In the genomic region with DNA sequence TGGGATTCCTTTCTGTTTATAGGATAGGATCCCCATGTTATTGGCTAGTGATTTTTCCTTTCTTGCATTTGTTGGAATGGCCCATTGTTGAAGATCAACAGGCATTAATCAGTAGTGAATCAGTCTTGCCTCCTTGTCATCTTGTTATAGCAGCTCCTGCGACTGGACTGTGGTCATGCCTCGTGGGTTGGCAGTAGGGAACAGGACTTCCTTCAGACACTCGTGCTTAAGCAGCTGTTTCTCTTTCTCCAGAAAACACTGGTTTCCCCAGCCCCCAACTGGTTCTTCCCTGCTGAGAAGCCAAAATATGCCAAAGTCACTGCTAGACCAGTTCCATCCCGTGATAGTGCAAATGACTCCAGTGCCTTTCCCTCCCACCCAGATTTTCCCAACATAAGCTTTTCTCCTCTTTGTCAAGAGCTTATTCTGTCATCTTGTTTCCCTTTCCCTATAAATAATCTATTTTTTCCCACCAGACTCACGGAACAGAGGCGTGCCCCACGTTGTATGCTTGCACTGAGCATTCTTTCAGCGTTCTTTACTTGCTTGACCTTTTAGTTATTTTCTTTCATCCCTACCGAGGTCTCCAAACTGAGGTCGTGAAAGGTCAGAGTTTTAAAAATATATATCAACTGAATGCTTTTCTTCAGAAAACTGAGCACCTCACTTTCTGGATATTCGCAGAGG, we compare ENCODE assay signal across 10 cellular contexts.
DNase-seq lines count a peak whose midpoint lies in the region; ATAC-seq and TF ChIP-seq lines count a peak whose summit lies in the region.
"Had no signal": no experiment of that assay in that cellular context is flagged by ENCODE, and none has a peak within 500 bp of the region (broad histone marks: within the 10 kb centered on the region; RNA-seq: fewer than 3 reads in every experiment).

No MANE protein-coding gene starts in this region.

- H3K4me3 ChIP-seq in GM23338, result no peak overlapping the region
- H3K4me3 ChIP-seq in smooth muscle cell, result no peak overlapping the region

- H3K4me1 ChIP-seq in GM23338 (ENCODE audit: insufficient read depth) (peaks cover 24% of the 10 kb centered on the region), smooth muscle cell (ENCODE audit: low read depth) (peaks cover 48% of the 10 kb centered on the region)

- 17% methylated on average over 11 of the region's 11 CpGs for WGBS in smooth muscle cell (ENCODE audit: low lambda C conversion rate)

- DNase-seq in GM23338 (ENCODE audit: low spot score) (peak; percentile 35), astrocyte of the hippocampus (ENCODE audit: low read depth, low spot score) (peak; percentile 81), iris pigment epithelial cell (ENCODE audit: low read depth) (peak; percentile 71), smooth muscle cell (lab: John Stamatoyannopoulos, UW; ENCODE audit: unreplicated experiment) (no peak), cerebellar nuclear complex (lab: John Stamatoyannopoulos, UW) (no peak), 8988T (no peak)
- DNase-seq: activated effector memory CD4-positive, alpha-beta T cell treated with Interleukin-2 at 50 U/mL for 16 hours; NCI-H146 had no signal

- H3K36me3 Mint-ChIP-seq in GM23338 (ENCODE audit: low read depth), result no peaks in the 10 kb centered on the region

- H2AFZ ChIP-seq in GM23338 (no peak overlapping the region), smooth muscle cell (ENCODE audit: low read depth) (no peak overlapping the region)

- no peaks in the 10 kb centered on the region for H3K36me3 ChIP-seq in GM23338 (ENCODE audit: insufficient read depth)
- H3K36me3 ChIP-seq in smooth muscle cell (ENCODE audit: low read depth), result no peaks in the 10 kb centered on the region

- no peaks in the 10 kb centered on the region for H3K9me3 ChIP-seq in smooth muscle cell (replicated peaks; ENCODE audit: low read depth)

- H3K9me3 Mint-ChIP-seq in GM23338, result no peaks in the 10 kb centered on the region

- ATAC-seq in GM23338 (no peak), GM21526 (IDR thresholded peaks at IDR 0.05; ENCODE audit: low FRiP score, unreplicated experiment) (no peak), GM19452 (IDR thresholded peaks at IDR 0.05; ENCODE audit: unreplicated experiment) (no peak)

- H3F3A ChIP-seq in GM23338 (replicated peaks; ENCODE audit: low read depth) (no peaks in the 10 kb centered on the region), smooth muscle cell (ENCODE audit: low read depth) (peaks cover 29% of the 10 kb centered on the region)

- no peaks in the 10 kb centered on the region for H3K9me2 ChIP-seq in GM23338 (ENCODE audit: insufficient read depth)

- H3K79me2 ChIP-seq in GM23338 (replicated peaks; ENCODE audit: insufficient read depth) (no peaks in the 10 kb centered on the region), smooth muscle cell (ENCODE audit: low read depth) (peaks cover 48% of the 10 kb centered on the region)

- H3K4me3 Mint-ChIP-seq in GM23338, result no peak overlapping the region

- H3K27ac Mint-ChIP-seq in GM23338, result no peak overlapping the region; the same call in none of the 2 replicates

- H3K27me3 ChIP-seq in GM23338 (ENCODE audit: insufficient read depth) (no peaks in the 10 kb centered on the region), smooth muscle cell (ENCODE audit: low read depth) (no peaks in the 10 kb centered on the region)

- H3K27ac ChIP-seq in GM23338 (ENCODE audit: low read depth) (peak overlapping the region; percentile 72), smooth muscle cell (ENCODE audit: low read depth) (peak overlapping the region; percentile 98)

- no peaks in the 10 kb centered on the region for H4K20me1 ChIP-seq in GM23338 (replicated peaks; ENCODE audit: insufficient read depth)
- H4K20me1 ChIP-seq in smooth muscle cell (ENCODE audit: low read depth), result no peaks in the 10 kb centered on the region

- H3K27me3 Mint-ChIP-seq in GM23338 (ENCODE audit: insufficient read depth, low read depth, poor library complexity), result no peaks in the 10 kb centered on the region

- no peak for TF ChIP-seq CTCF in GM23338 (conservative IDR thresholded peaks at IDR 0.05; ENCODE audit: low read depth in 2 of 2)
- TF ChIP-seq CTCF in smooth muscle cell (IDR thresholded peaks at IDR 0.05; ENCODE audit: borderline replicate concordance, insufficient read depth, poor library complexity, severe bottlenecking), result no peak

- H3K4me2 ChIP-seq in GM23338 (peak overlapping the region; percentile 53; the same call in 1 of the 2 replicates), smooth muscle cell (peak overlapping the region; percentile 75)

- peaks cover 32% of the 10 kb centered on the region for H3K4me1 Mint-ChIP-seq in GM23338

- peak overlapping the region; percentile 79 for H3K9ac ChIP-seq in smooth muscle cell (ENCODE audit: low read depth)

TF ChIP-seq in GM23338, 12 proteins besides CTCF, POLR2A, EP300 and RAD21 (continues in another document):
- TF ChIP-seq ZNF114 (CRISPR knock-in tag; IDR thresholded peaks at IDR 0.05) (no peak), NANOG (IDR thresholded peaks at IDR 0.05; ENCODE audit: borderline replicate concordance) (no peak), POLR2AphosphoS5 (IDR thresholded peaks at IDR 0.05; ENCODE audit: low read depth) (no peak), EZH2phosphoT487 (IDR thresholded peaks at IDR 0.05; ENCODE audit: unreplicated experiment) (no peak), EZH2 (IDR thresholded peaks at IDR 0.05; ENCODE audit: low read depth, unreplicated experiment) (no peak), JUNB (IDR thresholded peaks at IDR 0.05; ENCODE audit: unreplicated experiment) (no peak)
- TF ChIP-seq, protein P1, sequence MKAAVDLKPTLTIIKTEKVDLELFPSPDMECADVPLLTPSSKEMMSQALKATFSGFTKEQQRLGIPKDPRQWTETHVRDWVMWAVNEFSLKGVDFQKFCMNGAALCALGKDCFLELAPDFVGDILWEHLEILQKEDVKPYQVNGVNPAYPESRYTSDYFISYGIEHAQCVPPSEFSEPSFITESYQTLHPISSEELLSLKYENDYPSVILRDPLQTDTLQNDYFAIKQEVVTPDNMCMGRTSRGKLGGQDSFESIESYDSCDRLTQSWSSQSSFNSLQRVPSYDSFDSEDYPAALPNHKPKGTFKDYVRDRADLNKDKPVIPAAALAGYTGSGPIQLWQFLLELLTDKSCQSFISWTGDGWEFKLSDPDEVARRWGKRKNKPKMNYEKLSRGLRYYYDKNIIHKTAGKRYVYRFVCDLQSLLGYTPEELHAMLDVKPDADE (IDR thresholded peaks at IDR 0.05), result no peak
- TF ChIP-seq, protein P2, sequence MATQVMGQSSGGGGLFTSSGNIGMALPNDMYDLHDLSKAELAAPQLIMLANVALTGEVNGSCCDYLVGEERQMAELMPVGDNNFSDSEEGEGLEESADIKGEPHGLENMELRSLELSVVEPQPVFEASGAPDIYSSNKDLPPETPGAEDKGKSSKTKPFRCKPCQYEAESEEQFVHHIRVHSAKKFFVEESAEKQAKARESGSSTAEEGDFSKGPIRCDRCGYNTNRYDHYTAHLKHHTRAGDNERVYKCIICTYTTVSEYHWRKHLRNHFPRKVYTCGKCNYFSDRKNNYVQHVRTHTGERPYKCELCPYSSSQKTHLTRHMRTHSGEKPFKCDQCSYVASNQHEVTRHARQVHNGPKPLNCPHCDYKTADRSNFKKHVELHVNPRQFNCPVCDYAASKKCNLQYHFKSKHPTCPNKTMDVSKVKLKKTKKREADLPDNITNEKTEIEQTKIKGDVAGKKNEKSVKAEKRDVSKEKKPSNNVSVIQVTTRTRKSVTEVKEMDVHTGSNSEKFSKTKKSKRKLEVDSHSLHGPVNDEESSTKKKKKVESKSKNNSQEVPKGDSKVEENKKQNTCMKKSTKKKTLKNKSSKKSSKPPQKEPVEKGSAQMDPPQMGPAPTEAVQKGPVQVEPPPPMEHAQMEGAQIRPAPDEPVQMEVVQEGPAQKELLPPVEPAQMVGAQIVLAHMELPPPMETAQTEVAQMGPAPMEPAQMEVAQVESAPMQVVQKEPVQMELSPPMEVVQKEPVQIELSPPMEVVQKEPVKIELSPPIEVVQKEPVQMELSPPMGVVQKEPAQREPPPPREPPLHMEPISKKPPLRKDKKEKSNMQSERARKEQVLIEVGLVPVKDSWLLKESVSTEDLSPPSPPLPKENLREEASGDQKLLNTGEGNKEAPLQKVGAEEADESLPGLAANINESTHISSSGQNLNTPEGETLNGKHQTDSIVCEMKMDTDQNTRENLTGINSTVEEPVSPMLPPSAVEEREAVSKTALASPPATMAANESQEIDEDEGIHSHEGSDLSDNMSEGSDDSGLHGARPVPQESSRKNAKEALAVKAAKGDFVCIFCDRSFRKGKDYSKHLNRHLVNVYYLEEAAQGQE (IDR thresholded peaks at IDR 0.05; ENCODE audit: unreplicated experiment), result no peak

Comparison
In these comparisons a context has a peak if more than half of its experiments do, and no peak if none do; other contexts are left out.
1. DNase-seq: peak in GM23338 (single experiment), astrocyte of the hippocampus (single experiment) and iris pigment epithelial cell (single experiment); none in smooth muscle cell (single experiment), cerebellar nuclear complex (0 of 2) and 8988T (single experiment).